Comparison of ENCODE assay signal across 24 cellular contexts in the genomic region with DNA sequence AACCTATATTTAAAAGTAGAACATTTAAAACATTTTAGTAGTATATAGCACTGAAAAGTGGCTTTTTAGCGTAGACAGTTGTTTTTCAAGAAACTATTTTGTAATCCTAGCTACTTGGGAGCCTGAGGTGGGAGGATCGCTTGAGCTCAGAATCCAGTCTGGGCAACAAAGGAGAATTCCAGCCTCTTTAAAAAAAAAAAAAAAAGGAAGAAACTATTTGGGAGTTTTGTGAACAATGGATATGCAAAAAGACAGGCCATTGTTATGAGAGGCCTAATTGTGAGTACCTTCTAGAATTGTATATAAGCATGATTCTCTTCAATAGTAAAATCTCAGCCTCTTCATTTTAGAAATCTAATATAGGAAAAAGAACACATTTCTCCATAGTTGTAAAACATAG. TPM values are rescaled to one million over a fixed set of nuclear protein-coding genes. Genes with fewer than 3 reads are reported as not detected.
DNase-seq lines count a peak whose midpoint lies in the region; ATAC-seq and TF ChIP-seq lines count a peak whose summit lies in the region.
"Had no signal": no experiment of that assay in that cellular context is flagged by ENCODE, and none has a peak within 500 bp of the region (broad histone marks: within the 10 kb centered on the region; RNA-seq: fewer than 3 reads in every experiment).

No MANE protein-coding gene starts in this region.

- TF ChIP-seq CTCF in endothelial cell (IDR thresholded peaks at IDR 0.05; ENCODE audit: unreplicated experiment) (no peak), right lobe of liver (IDR thresholded peaks at IDR 0.05) (no peak), gastroesophageal sphincter (IDR thresholded peaks at IDR 0.05) (no peak)

- no peak for ATAC-seq in right lobe of liver
- no peak for ATAC-seq in gastroesophageal sphincter
- no peak for ATAC-seq in GM21717 (IDR thresholded peaks at IDR 0.05; ENCODE audit: unreplicated experiment)
- ATAC-seq: HepG2 had no signal

- H3K27ac Mint-ChIP-seq in endothelial cell (ENCODE audit: unreplicated experiment): peak overlapping the region; percentile 3
- H3K27ac Mint-ChIP-seq: CD4-positive, CD25-positive, alpha-beta regulatory T cell had no signal

- WGBS in HUES64: 84% methylated on average over 2 of the region's 2 CpGs
- WGBS in right lobe of liver (ENCODE audit: insufficient coverage, low coverage, low lambda C conversion rate, missing lambda C conversion rate): 100% methylated on average over 2 of the region's 2 CpGs
- 93 to 96% methylated on average over 2 of the region's 2 CpGs for WGBS in gastroesophageal sphincter (ENCODE audit: low coverage in 1 of 2), 2 donors

- TF ChIP-seq EP300 in gastroesophageal sphincter (IDR thresholded peaks at IDR 0.05): no peak

- peaks cover 16% of the 10 kb centered on the region for H3K36me3 Mint-ChIP-seq in endothelial cell (ENCODE audit: low read depth, unreplicated experiment)

- peaks cover 5% of the 10 kb centered on the region for H3K4me1 Mint-ChIP-seq in endothelial cell (ENCODE audit: unreplicated experiment)
- H3K4me1 Mint-ChIP-seq: CD8-positive, alpha-beta memory T cell; IgD-negative memory B cell had no signal

- no peak overlapping the region for H3K4me3 ChIP-seq in H7 (ENCODE audit: insufficient read depth, low read depth, low read length)
- H3K4me3 ChIP-seq in HUES64 (ENCODE audit: low read length): no peak overlapping the region
- H3K4me3 ChIP-seq in right lobe of liver: no peak overlapping the region
- no peak overlapping the region for H3K4me3 ChIP-seq in gastroesophageal sphincter

- H3K4me1 ChIP-seq in HUES64 (ENCODE audit: insufficient read depth, low read length): peaks cover 13% of the 10 kb centered on the region
- H3K4me1 ChIP-seq in right lobe of liver: no peaks in the 10 kb centered on the region
- H3K4me1 ChIP-seq in gastroesophageal sphincter: peaks cover 0 to 5% (median 0%) of the 10 kb centered on the region in 3 donors
- H3K4me1 ChIP-seq: BE2C had no signal

- H3K27me3 ChIP-seq in H7 (ENCODE audit: control insufficient read depth, insufficient read depth, low read length) (no peaks in the 10 kb centered on the region), HUES64 (ENCODE audit: insufficient read depth, low read length) (no peaks in the 10 kb centered on the region), right lobe of liver (no peaks in the 10 kb centered on the region), gastroesophageal sphincter (no peaks in the 10 kb centered on the region)
- H3K27me3 ChIP-seq: BE2C had no signal

- intact Hi-C loops in right lobe of liver (cut with DNase I): no loop called here

- no peak for TF ChIP-seq POLR2A in right lobe of liver (IDR thresholded peaks at IDR 0.05)
- no peak for TF ChIP-seq POLR2A in gastroesophageal sphincter (IDR thresholded peaks at IDR 0.05)

- no peaks in the 10 kb centered on the region for H3K9me3 ChIP-seq in HUES64 (ENCODE audit: insufficient read depth, low read depth, low read length)
- H3K9me3 ChIP-seq in right lobe of liver: no peaks in the 10 kb centered on the region
- H3K9me3 ChIP-seq in gastroesophageal sphincter: no peaks in the 10 kb centered on the region
- H3K9me3 ChIP-seq: BE2C had no signal

- no peaks in the 10 kb centered on the region for H3K27me3 Mint-ChIP-seq in endothelial cell (ENCODE audit: unreplicated experiment)
- H3K27me3 Mint-ChIP-seq: CD4-positive, CD25-positive, alpha-beta regulatory T cell; CD8-positive, alpha-beta memory T cell; IgD-negative memory B cell had no signal

- no peaks in the 10 kb centered on the region for H3K9me3 Mint-ChIP-seq in endothelial cell (ENCODE audit: unreplicated experiment)
- H3K9me3 Mint-ChIP-seq: CD4-positive, CD25-positive, alpha-beta regulatory T cell; CD8-positive, alpha-beta memory T cell; IgD-negative memory B cell had no signal

- H3K36me3 ChIP-seq in H7 (replicated peaks; ENCODE audit: control insufficient read depth, insufficient read depth, low read length): no peaks in the 10 kb centered on the region
- H3K36me3 ChIP-seq in HUES64 (ENCODE audit: insufficient read depth, low read length): peaks cover 24% of the 10 kb centered on the region
- H3K36me3 ChIP-seq in right lobe of liver: no peaks in the 10 kb centered on the region
- peaks cover 0 to 46% of the 10 kb centered on the region in 2 donors for H3K36me3 ChIP-seq in gastroesophageal sphincter
- H3K36me3 ChIP-seq: BE2C had no signal

- no peak overlapping the region for H3K9ac ChIP-seq in HUES64 (ENCODE audit: low read depth, low read length)

- H3K27ac ChIP-seq in HUES64 (ENCODE audit: low read depth, low read length) (peak overlapping the region; percentile 65; the same call in 1 of the 2 replicates), right lobe of liver (no peak overlapping the region), gastroesophageal sphincter (no peak overlapping the region)
- H3K27ac ChIP-seq: HL-60 had no signal

- no peak overlapping the region for H3K4me3 Mint-ChIP-seq in endothelial cell (ENCODE audit: unreplicated experiment)
- H3K4me3 Mint-ChIP-seq: CD4-positive, CD25-positive, alpha-beta regulatory T cell; CD8-positive, alpha-beta memory T cell; IgD-negative memory B cell had no signal

- peak; percentile 10 for DNase-seq in H7
- DNase-seq in endothelial cell (ENCODE audit: low spot score): no peak
- peak; percentile 23 for DNase-seq in iPS-NIHi11 (ENCODE audit: low spot score)
- DNase-seq in right lobe of liver: no peak
- DNase-seq in mucosa of gallbladder (ENCODE audit: low spot score): no peak
- DNase-seq: ACHN; BE2C; C1 segment of cervical spinal cord; CD4-positive, CD25-positive, alpha-beta regulatory T cell; CD8-positive, alpha-beta memory T cell; COR-L47; DMS 273 treated with DMSO at 0.1 percent for 48 hours; DMS53; DND-41; EL; HCEC 1CT; KBM-7 had no signal

RNA-seq across cellular contexts. Expression of a gene that starts 17.6 kb away (rescaled TPM):
- not detected in 2 replicates for total RNA-seq in H7 (2014; rRNA removed; shearing (Covaris generic))
- polyA plus RNA-seq in HUES64 (2013, experiment 1 of 2): not detected
- not detected for polyA plus RNA-seq in HUES64 (2013, experiment 2 of 2)
- total RNA-seq in endothelial cell (ENCODE audit: unreplicated experiment) (not detected), right lobe of liver (under 1 TPM in 2 of 6 experiments, not detected in 4; 0.29 to 0.62 TPM), mucosa of gallbladder (2.3 TPM), gastroesophageal sphincter (not detected)
- total RNA-seq: H1, HepG2 had no signal
- polyA plus RNA-seq: CD8-positive, alpha-beta memory T cell; H1; HepG2; IgD-negative memory B cell had no signal

RNA-seq across cellular contexts. Expression of a gene that starts 34.5 kb away (rescaled TPM):
- not detected in 2 replicates for total RNA-seq in H7 (2014; rRNA removed; shearing (Covaris generic))
- polyA plus RNA-seq in HUES64 (2013, experiment 1 of 2): not detected
- polyA plus RNA-seq in HUES64 (2013, experiment 2 of 2): not detected
- not detected for total RNA-seq in endothelial cell (ENCODE audit: unreplicated experiment)
- total RNA-seq in right lobe of liver: 1 to 10 TPM; 1.5 to 9.4 (median 4.9) TPM
- 13.0 TPM for total RNA-seq in mucosa of gallbladder
- total RNA-seq in gastroesophageal sphincter: 10 to 100 TPM in 2 of 4 donors, 1 to 10 TPM in 2; 3.1 to 12.7 (median 8.9) TPM
- total RNA-seq: H1, HepG2 had no signal
- polyA plus RNA-seq: H1, HepG2 had no signal

RNA-seq across cellular contexts. Expression of a gene that starts 42.0 kb away (rescaled TPM):
- not detected in 2 replicates for total RNA-seq in H7 (2014; rRNA removed; shearing (Covaris generic))
- not detected for polyA plus RNA-seq in HUES64 (2013, experiment 1 of 2)
- polyA plus RNA-seq in HUES64 (2013, experiment 2 of 2): not detected
- total RNA-seq in endothelial cell (ENCODE audit: unreplicated experiment) (not detected), right lobe of liver (1 to 10 TPM in 5 of 6 experiments, under 1 TPM in 1; 0.26 to 5.5 (median 2.4) TPM), mucosa of gallbladder (10.9 TPM), gastroesophageal sphincter (10 to 100 TPM in 1 of 4 donors, 1 to 10 TPM in 2, under 1 TPM in 1; 0.31 to 13.6 (median 5.3) TPM)
- total RNA-seq: H1, HepG2 had no signal
- polyA plus RNA-seq: H1, HepG2 had no signal

Comparison
In these comparisons a context has a peak if more than half of its experiments do, and no peak if none do; other contexts are left out.
1. DNase-seq: peak in H7 (single experiment) and iPS-NIHi11 (single experiment); none in endothelial cell (single experiment), right lobe of liver (0 of 3) and mucosa of gallbladder (single experiment).